1 cellular context compared by ENCODE assay signal in the genomic region with DNA sequence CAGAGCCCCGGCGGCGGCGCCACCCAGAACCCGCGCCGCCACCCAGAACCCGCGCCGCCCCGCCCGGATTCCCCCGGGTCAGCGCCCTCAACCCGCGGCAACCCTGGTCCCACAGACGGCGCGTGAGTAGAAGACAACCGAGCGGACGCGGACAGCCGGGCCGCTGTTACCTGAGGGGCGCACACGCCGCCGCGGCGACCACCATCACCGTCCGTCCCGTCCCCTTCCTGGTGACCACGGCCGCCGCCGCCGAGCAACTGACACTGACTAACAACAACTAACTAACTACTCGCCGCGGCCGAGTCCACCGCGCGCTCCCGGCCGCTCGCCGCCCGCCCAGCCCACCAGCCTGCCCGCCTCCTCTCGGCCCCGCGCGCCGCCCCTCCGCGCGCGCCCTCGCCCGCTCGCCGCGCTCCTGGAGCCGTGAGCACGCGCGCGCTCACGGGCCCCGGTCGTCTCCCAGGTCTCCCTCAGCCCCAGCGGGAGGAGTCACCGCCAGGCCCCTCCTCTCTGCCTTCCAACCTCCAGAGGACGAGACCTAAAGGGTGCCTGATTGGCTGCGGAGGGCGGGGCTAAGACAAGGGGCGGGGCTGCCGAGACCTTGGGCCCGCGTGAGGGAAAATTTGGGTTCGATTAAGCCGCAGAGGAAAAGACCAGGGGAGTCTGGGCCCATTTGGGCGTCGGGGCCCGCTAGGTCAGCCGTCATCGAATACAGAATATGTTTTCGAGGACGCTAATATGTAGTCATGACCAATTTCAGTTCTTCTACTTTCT.
TF ChIP-seq lines count a peak whose summit lies in the region.

A gene with protein sequence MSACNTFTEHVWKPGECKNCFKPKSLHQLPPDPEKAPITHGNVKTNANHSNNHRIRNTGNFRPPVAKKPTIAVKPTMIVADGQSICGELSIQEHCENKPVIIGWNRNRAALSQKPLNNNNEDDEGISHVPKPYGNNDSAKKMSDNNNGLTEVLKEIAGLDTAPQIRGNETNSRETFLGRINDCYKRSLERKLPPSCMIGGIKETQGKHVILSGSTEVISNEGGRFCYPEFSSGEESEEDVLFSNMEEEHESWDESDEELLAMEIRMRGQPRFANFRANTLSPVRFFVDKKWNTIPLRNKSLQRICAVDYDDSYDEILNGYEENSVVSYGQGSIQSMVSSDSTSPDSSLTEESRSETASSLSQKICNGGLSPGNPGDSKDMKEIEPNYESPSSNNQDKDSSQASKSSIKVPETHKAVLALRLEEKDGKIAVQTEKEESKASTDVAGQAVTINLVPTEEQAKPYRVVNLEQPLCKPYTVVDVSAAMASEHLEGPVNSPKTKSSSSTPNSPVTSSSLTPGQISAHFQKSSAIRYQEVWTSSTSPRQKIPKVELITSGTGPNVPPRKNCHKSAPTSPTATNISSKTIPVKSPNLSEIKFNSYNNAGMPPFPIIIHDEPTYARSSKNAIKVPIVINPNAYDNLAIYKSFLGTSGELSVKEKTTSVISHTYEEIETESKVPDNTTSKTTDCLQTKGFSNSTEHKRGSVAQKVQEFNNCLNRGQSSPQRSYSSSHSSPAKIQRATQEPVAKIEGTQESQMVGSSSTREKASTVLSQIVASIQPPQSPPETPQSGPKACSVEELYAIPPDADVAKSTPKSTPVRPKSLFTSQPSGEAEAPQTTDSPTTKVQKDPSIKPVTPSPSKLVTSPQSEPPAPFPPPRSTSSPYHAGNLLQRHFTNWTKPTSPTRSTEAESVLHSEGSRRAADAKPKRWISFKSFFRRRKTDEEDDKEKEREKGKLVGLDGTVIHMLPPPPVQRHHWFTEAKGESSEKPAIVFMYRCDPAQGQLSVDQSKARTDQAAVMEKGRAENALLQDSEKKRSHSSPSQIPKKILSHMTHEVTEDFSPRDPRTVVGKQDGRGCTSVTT (N-terminal part only) (minus strand): TSS at position 269 of the 774 bp plus-strand sequence. CDS start 238,178 bp downstream, outside the sequence.

TF ChIP-seq in GM12878, 131 proteins besides CTCF, POLR2A, EP300 and RAD21 (continued from another document and continues in another):
- TF ChIP-seq E2F4 (IDR thresholded peaks at IDR 0.05; ENCODE audit: low read depth, low read length), result no peak
- TF ChIP-seq JUND (IDR thresholded peaks at IDR 0.05; ENCODE audit: low read depth, low read length), result no peak
- TF ChIP-seq STAT1 (conservative IDR thresholded peaks at IDR 0.05), result no peak
- no peak for TF ChIP-seq WRNIP1 (IDR thresholded peaks at IDR 0.05; ENCODE audit: borderline replicate concordance, low read depth, low read length)
- TF ChIP-seq, protein P1, sequence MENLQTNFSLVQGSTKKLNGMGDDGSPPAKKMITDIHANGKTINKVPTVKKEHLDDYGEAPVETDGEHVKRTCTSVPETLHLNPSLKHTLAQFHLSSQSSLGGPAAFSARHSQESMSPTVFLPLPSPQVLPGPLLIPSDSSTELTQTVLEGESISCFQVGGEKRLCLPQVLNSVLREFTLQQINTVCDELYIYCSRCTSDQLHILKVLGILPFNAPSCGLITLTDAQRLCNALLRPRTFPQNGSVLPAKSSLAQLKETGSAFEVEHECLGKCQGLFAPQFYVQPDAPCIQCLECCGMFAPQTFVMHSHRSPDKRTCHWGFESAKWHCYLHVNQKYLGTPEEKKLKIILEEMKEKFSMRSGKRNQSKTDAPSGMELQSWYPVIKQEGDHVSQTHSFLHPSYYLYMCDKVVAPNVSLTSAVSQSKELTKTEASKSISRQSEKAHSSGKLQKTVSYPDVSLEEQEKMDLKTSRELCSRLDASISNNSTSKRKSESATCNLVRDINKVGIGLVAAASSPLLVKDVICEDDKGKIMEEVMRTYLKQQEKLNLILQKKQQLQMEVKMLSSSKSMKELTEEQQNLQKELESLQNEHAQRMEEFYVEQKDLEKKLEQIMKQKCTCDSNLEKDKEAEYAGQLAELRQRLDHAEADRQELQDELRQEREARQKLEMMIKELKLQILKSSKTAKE (IDR thresholded peaks at IDR 0.05; ENCODE audit: low read depth, poor library complexity, severe bottlenecking), result no peak
- TF ChIP-seq SMC3 (IDR thresholded peaks at IDR 0.05; ENCODE audit: borderline replicate concordance, low read length), result no peak
- TF ChIP-seq NR2F1 (conservative IDR thresholded peaks at IDR 0.05), result peak; percentile 71
- no peak for TF ChIP-seq MYC (IDR thresholded peaks at IDR 0.05; ENCODE audit: insufficient read depth, insufficient read length, insufficient replicate concordance, low read length, severe bottlenecking)
- TF ChIP-seq FOXM1 (IDR thresholded peaks at IDR 0.05; ENCODE audit: low read depth, low read length), result no peak
- TF ChIP-seq, protein P2, sequence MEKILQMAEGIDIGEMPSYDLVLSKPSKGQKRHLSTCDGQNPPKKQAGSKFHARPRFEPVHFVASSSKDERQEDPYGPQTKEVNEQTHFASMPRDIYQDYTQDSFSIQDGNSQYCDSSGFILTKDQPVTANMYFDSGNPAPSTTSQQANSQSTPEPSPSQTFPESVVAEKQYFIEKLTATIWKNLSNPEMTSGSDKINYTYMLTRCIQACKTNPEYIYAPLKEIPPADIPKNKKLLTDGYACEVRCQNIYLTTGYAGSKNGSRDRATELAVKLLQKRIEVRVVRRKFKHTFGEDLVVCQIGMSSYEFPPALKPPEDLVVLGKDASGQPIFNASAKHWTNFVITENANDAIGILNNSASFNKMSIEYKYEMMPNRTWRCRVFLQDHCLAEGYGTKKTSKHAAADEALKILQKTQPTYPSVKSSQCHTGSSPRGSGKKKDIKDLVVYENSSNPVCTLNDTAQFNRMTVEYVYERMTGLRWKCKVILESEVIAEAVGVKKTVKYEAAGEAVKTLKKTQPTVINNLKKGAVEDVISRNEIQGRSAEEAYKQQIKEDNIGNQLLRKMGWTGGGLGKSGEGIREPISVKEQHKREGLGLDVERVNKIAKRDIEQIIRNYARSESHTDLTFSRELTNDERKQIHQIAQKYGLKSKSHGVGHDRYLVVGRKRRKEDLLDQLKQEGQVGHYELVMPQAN (conservative IDR thresholded peaks at IDR 0.05), result peak; percentile 76
- no peak for TF ChIP-seq BMI1 (IDR thresholded peaks at IDR 0.05; ENCODE audit: borderline replicate concordance)
- 0 out of 2 replicates have a peak, but pooled peaks have one; percentile 18 for TF ChIP-seq MXI1 (IDR thresholded peaks at IDR 0.05; ENCODE audit: low read depth, low read length)
- TF ChIP-seq USF1 (IDR thresholded peaks at IDR 0.05; ENCODE audit: borderline replicate concordance, extremely low read length, insufficient read depth, low read depth, low read length), result no peak
- TF ChIP-seq SMARCA5 (IDR thresholded peaks at IDR 0.05), result peak; percentile 90
- TF ChIP-seq POLR2AphosphoS2 (IDR thresholded peaks at IDR 0.05; ENCODE audit: low read depth, low read length), result no peak
- no peak for TF ChIP-seq CEBPB (IDR thresholded peaks at IDR 0.05; ENCODE audit: borderline replicate concordance in 1 of 2, low read depth in 2 of 2, low read length in 2 of 2)
- TF ChIP-seq RB1 (IDR thresholded peaks at IDR 0.05; ENCODE audit: borderline replicate concordance), result peak; percentile 70; the same call in 1 of the 2 replicates
- no peak for TF ChIP-seq HSF1 (IDR thresholded peaks at IDR 0.05; ENCODE audit: low read depth, low read length)
- TF ChIP-seq FOS (IDR thresholded peaks at IDR 0.05; ENCODE audit: borderline replicate concordance, extremely low read depth, insufficient read length), result no peak
- TF ChIP-seq TARDBP (IDR thresholded peaks at IDR 0.05; ENCODE audit: borderline replicate concordance), result no peak
- no peak for TF ChIP-seq CHD1 (IDR thresholded peaks at IDR 0.05; ENCODE audit: low read depth, low read length)
- TF ChIP-seq IKZF2 (IDR thresholded peaks at IDR 0.05), result no peak
- TF ChIP-seq, protein P3, sequence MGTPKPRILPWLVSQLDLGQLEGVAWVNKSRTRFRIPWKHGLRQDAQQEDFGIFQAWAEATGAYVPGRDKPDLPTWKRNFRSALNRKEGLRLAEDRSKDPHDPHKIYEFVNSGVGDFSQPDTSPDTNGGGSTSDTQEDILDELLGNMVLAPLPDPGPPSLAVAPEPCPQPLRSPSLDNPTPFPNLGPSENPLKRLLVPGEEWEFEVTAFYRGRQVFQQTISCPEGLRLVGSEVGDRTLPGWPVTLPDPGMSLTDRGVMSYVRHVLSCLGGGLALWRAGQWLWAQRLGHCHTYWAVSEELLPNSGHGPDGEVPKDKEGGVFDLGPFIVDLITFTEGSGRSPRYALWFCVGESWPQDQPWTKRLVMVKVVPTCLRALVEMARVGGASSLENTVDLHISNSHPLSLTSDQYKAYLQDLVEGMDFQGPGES (IDR thresholded peaks at IDR 0.05), result no peak
- TF ChIP-seq, protein P4, sequence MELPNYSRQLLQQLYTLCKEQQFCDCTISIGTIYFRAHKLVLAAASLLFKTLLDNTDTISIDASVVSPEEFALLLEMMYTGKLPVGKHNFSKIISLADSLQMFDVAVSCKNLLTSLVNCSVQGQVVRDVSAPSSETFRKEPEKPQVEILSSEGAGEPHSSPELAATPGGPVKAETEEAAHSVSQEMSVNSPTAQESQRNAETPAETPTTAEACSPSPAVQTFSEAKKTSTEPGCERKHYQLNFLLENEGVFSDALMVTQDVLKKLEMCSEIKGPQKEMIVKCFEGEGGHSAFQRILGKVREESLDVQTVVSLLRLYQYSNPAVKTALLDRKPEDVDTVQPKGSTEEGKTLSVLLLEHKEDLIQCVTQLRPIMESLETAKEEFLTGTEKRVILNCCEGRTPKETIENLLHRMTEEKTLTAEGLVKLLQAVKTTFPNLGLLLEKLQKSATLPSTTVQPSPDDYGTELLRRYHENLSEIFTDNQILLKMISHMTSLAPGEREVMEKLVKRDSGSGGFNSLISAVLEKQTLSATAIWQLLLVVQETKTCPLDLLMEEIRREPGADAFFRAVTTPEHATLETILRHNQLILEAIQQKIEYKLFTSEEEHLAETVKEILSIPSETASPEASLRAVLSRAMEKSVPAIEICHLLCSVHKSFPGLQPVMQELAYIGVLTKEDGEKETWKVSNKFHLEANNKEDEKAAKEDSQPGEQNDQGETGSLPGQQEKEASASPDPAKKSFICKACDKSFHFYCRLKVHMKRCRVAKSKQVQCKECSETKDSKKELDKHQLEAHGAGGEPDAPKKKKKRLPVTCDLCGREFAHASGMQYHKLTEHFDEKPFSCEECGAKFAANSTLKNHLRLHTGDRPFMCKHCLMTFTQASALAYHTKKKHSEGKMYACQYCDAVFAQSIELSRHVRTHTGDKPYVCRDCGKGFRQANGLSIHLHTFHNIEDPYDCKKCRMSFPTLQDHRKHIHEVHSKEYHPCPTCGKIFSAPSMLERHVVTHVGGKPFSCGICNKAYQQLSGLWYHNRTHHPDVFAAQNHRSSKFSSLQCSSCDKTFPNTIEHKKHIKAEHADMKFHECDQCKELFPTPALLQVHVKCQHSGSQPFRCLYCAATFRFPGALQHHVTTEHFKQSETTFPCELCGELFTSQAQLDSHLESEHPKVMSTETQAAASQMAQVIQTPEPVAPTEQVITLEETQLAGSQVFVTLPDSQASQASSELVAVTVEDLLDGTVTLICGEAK (IDR thresholded peaks at IDR 0.05; ENCODE audit: borderline replicate concordance), result no peak
- TF ChIP-seq SP1 (IDR thresholded peaks at IDR 0.05; ENCODE audit: low read depth, low read length), result no peak
- TF ChIP-seq NRF1 (conservative IDR thresholded peaks at IDR 0.05; ENCODE audit: low read depth, low read length), result peak; percentile 37; the same call in 1 of the 2 replicates
- TF ChIP-seq EZH2 (IDR thresholded peaks at IDR 0.05; ENCODE audit: borderline replicate concordance, control insufficient read depth, low read depth, low read length), result no peak
- no peak for TF ChIP-seq ZBED1 (IDR thresholded peaks at IDR 0.05; ENCODE audit: borderline replicate concordance)
- TF ChIP-seq POU2F2 (IDR thresholded peaks at IDR 0.05; ENCODE audit: borderline replicate concordance, low read depth, low read length), result 0 out of 3 replicates have a peak, but pooled peaks have one; percentile 29
- no peak for TF ChIP-seq SRF (IDR thresholded peaks at IDR 0.05; ENCODE audit: low read depth in 2 of 2, low read length in 2 of 2)
- TF ChIP-seq IRF5 (IDR thresholded peaks at IDR 0.05; ENCODE audit: borderline replicate concordance), result no peak
- peak; percentile 87 for TF ChIP-seq GATAD2B (conservative IDR thresholded peaks at IDR 0.05; ENCODE audit: low read depth)
- no peak for TF ChIP-seq ZNF24 (IDR thresholded peaks at IDR 0.05)
- TF ChIP-seq PKNOX1 (IDR thresholded peaks at IDR 0.05), result peak; percentile 33; the same call in 1 of the 2 replicates
